Comparison of ENCODE assay signal across 34 cellular contexts in the genomic region with DNA sequence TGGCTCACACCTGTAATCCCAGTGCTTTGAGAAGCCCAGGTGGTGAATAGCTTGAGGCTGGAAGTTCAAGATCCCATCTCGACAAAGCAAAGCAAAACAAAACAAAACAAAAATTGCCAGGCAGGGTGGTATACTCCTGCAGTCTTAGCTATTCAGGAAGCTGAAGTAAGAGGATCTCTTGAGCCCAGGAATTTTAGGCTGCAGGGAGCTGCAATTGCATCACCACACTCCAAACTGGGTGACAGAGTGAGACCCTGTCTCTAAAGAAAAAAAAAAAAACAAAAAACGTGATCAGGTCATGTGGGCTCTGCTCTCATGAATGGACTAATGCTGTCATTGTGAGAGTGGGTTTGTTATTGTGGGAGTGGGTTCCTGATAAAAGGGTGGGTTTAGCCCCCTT.
"Had no signal": no experiment of that assay in that cellular context is flagged by ENCODE, and none has a peak within 500 bp of the region (broad histone marks: within the 10 kb centered on the region; RNA-seq: fewer than 3 reads in every experiment).

No MANE protein-coding gene starts in this region.

- H3K27me3 ChIP-seq: brain microvascular endothelial cell, Peyer's patch had no signal

- H3K4me2 ChIP-seq: KMS-11 had no signal

- H3K4me1 Mint-ChIP-seq: activated CD4-positive, alpha-beta T cell treated with anti-CD3 and anti-CD28 coated beads, Interleukin-2, amount 10 ng/mL, durations not matched to agents 24 days and 14 days; activated naive CD8-positive, alpha-beta T cell treated with anti-CD3 and anti-CD28 coated beads for 36 hours; activated T-helper 17 cell treated with anti-CD3 and anti-CD28 coated beads, Interleukin-2, amount 50 U/mL, for 72 hours had no signal

- H3K4me3 Mint-ChIP-seq: activated CD4-positive, alpha-beta T cell treated with anti-CD3 and anti-CD28 coated beads, Interleukin-2, amount 10 ng/mL, durations not matched to agents 24 days and 14 days; activated CD8-positive, alpha-beta T cell treated with anti-CD3 and anti-CD28 coated beads for 36 hours; activated naive CD8-positive, alpha-beta T cell treated with anti-CD3 and anti-CD28 coated beads for 36 hours; activated T-cell treated with anti-CD3 and anti-CD28 coated beads, Interleukin-2, amount 50 U/mL, for 72 hours; activated T-helper 17 cell treated with anti-CD3 and anti-CD28 coated beads, Interleukin-2, amount 50 U/mL, for 72 hours had no signal

- H3K9me3 Mint-ChIP-seq: activated T-cell treated with anti-CD3 and anti-CD28 coated beads, Interleukin-2, amount 50 U/mL, for 72 hours; activated T-helper 17 cell treated with anti-CD3 and anti-CD28 coated beads, Interleukin-2, amount 50 U/mL, for 72 hours had no signal

- ATAC-seq: activated CD8-positive, alpha-beta T cell treated with anti-CD3 and anti-CD28 coated beads for 36 hours; activated T-cell treated with anti-CD3 and anti-CD28 coated beads, Interleukin-2, amount 50 U/mL, for 72 hours; activated T-helper 17 cell treated with anti-CD3 and anti-CD28 coated beads, Interleukin-2, amount 50 U/mL, for 72 hours; PC-3 had no signal

- H3K36me3 Mint-ChIP-seq: activated naive CD8-positive, alpha-beta T cell treated with anti-CD3 and anti-CD28 coated beads for 36 hours had no signal

- H3K27ac Mint-ChIP-seq: activated CD4-positive, alpha-beta T cell treated with anti-CD3 and anti-CD28 coated beads, Interleukin-2, amount 10 ng/mL, durations not matched to agents 24 days and 14 days; activated CD8-positive, alpha-beta T cell treated with anti-CD3 and anti-CD28 coated beads for 36 hours; activated naive CD8-positive, alpha-beta T cell treated with anti-CD3 and anti-CD28 coated beads for 36 hours; activated T-cell treated with anti-CD3 and anti-CD28 coated beads, Interleukin-2, amount 50 U/mL, for 72 hours; activated T-helper 17 cell treated with anti-CD3 and anti-CD28 coated beads, Interleukin-2, amount 50 U/mL, for 72 hours had no signal

- DNase-seq: activated CD4-positive, alpha-beta T cell treated with anti-CD3 and anti-CD28 coated beads, Interleukin-2, amount 10 ng/mL, durations not matched to agents 24 days and 14 days; activated CD4-positive, alpha-beta T cell treated with anti-CD3 and anti-CD28 coated beads, Interleukin-2, amount 50 U/mL, for 4 hours; activated CD8-positive, alpha-beta T cell treated with anti-CD3 and anti-CD28 coated beads for 36 hours; activated effector memory CD4-positive, alpha-beta T cell treated with anti-CD3 and anti-CD28 coated beads, Interleukin-2, amount 50 U/mL, for 16 hours; activated naive CD4-positive, alpha-beta T cell; activated naive CD4-positive, alpha-beta T cell treated with anti-CD3 and anti-CD28 coated beads, Interleukin-2, amount 50 U/mL, for 16 hours; activated naive CD8-positive, alpha-beta T cell treated with anti-CD3 and anti-CD28 coated beads for 36 hours; activated T-cell treated with anti-CD3 and anti-CD28 coated beads, Interleukin-2, amount 50 U/mL, for 1 hour; activated T-cell treated with anti-CD3 and anti-CD28 coated beads, Interleukin-2, amount 50 U/mL, for 72 hours; amniotic stem cell; aorta; brain microvascular endothelial cell; central memory CD4-positive, alpha-beta T cell; MM.1S; MV-4-11; NCI-H1092; NCI-H1436 treated with DMSO at 0.1 percent for 48 hours; NCI-H1694 treated with DMSO at 0.1 percent for 48 hours; NCI-H2029; NCI-H2171 treated with DMSO at 0.1 percent for 48 hours; NCI-H2227 treated with DMSO at 0.1 percent for 48 hours; NCI-H446 treated with DMSO at 0.1 percent for 48 hours; NCI-H524 treated with DMSO at 0.1 percent for 48 hours; PC-3; Peyer's patch; RPMI8226; SIG-M5; SW 1271; T-helper 1 cell; T-helper 2 cell; T-helper 9 cell; WERI-Rb-1 had no signal

- H3K4me3 ChIP-seq: Peyer's patch had no signal

- H3K9ac ChIP-seq: KMS-11 had no signal

- H3K36me3 ChIP-seq: brain microvascular endothelial cell, Peyer's patch, WERI-Rb-1 had no signal

- H3K4me1 ChIP-seq: Peyer's patch had no signal

- H3K27ac ChIP-seq: brain microvascular endothelial cell, KMS-11, Peyer's patch, WERI-Rb-1 had no signal
